Comparison of ENCODE assay signal across 20 cellular contexts in the genomic region with DNA sequence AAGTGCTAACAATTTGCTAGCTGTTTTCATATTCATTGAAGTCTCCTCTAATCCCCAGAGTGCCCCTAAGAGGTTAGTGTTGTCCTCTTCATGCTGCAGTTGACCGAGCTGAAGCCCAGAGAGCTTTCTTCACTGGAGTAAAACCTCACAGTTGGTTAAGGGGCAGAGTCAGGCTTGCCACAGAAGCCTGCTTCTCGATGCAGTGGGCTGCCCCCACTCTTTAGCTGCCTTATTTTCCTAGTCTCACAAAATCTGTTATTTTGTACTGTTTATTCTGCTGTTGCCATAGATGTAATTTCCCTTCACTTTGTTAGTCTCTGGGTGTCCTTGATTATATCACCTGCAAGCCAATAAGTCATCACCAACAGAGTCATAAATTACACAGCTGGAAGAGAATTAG. TPM values are rescaled to one million over a fixed set of nuclear protein-coding genes. Genes with fewer than 3 reads are reported as not detected.
DNase-seq lines count a peak whose midpoint lies in the region; ATAC-seq, FAIRE-seq and TF ChIP-seq lines count a peak whose summit lies in the region.
"Had no signal": no experiment of that assay in that cellular context is flagged by ENCODE, and none has a peak within 500 bp of the region (broad histone marks: within the 10 kb centered on the region; RNA-seq: fewer than 3 reads in every experiment).

No MANE protein-coding gene starts in this region.

- H3K4me3 Mint-ChIP-seq in activated B cell treated with CpG ODN at 0.5 μM for 24 hours = peak overlapping the region; percentile 12
- H3K4me3 Mint-ChIP-seq in memory B cell = no peak overlapping the region
- H3K4me3 Mint-ChIP-seq: CD14-positive monocyte, mesothelial cell of epicardium had no signal

- no peak overlapping the region for H3K4me3 ChIP-seq in brain microvascular endothelial cell (ENCODE audit: low read depth, low read length)
- H3K4me3 ChIP-seq: HAP-1, upper lobe of left lung had no signal

- DNase-seq in NCI-H748 (lab: John Stamatoyannopoulos, UW; ENCODE audit: unreplicated experiment) = peak; percentile 35
- no peak for DNase-seq in NCI-H748 treated with DMSO at 0.1 percent for 48 hours (lab: John Stamatoyannopoulos, UW)
- DNase-seq in GM18507 (ENCODE audit: extremely low spot score, insufficient read length, low read depth) = no peak
- DNase-seq in activated B cell treated with CpG ODN at 0.5 μM for 24 hours = no peak
- DNase-seq in memory B cell (ENCODE audit: low spot score in 2 of 2) = peak in 1 of 2 donors; percentile 21
- no peak for DNase-seq in MV-4-11 (lab: John Stamatoyannopoulos, UW)
- DNase-seq in islet precursor cell = no peak
- DNase-seq in brain microvascular endothelial cell = no peak
- DNase-seq: anterior cingulate cortex; foreskin keratinocyte; Kasumi-1; left cardiac atrium; NCI-H774; stimulated activated naive CD4-positive, alpha-beta T cell treated with Interleukin-2 at 50 U/mL for 16 hours; upper lobe of left lung had no signal

- no peaks in the 10 kb centered on the region for H3K36me3 Mint-ChIP-seq in activated B cell treated with CpG ODN at 0.5 μM for 24 hours (ENCODE audit: low read depth)
- H3K36me3 Mint-ChIP-seq in memory B cell = no peaks in the 10 kb centered on the region
- H3K36me3 Mint-ChIP-seq: CD14-positive monocyte, mesothelial cell of epicardium had no signal

- peak; percentile 62 for FAIRE-seq in GM18507 (lab: Jason Lieb, UNC)
- FAIRE-seq: endothelial cell of umbilical vein had no signal

- H3K9me3 Mint-ChIP-seq in activated B cell treated with CpG ODN at 0.5 μM for 24 hours (peaks cover 6% of the 10 kb centered on the region), memory B cell (no peaks in the 10 kb centered on the region)
- H3K9me3 Mint-ChIP-seq: CD14-positive monocyte, mesothelial cell of epicardium had no signal

- H3K27me3 Mint-ChIP-seq in activated B cell treated with CpG ODN at 0.5 μM for 24 hours = no peaks in the 10 kb centered on the region
- no peaks in the 10 kb centered on the region for H3K27me3 Mint-ChIP-seq in memory B cell

- H3K4me1 Mint-ChIP-seq in activated B cell treated with CpG ODN at 0.5 μM for 24 hours = peaks cover 94% of the 10 kb centered on the region
- H3K4me1 Mint-ChIP-seq in memory B cell = peaks cover 53% of the 10 kb centered on the region
- H3K4me1 Mint-ChIP-seq: mesothelial cell of epicardium had no signal

- H3K27ac ChIP-seq in brain microvascular endothelial cell = no peak overlapping the region
- H3K27ac ChIP-seq: 22Rv1, foreskin keratinocyte, upper lobe of left lung had no signal

- no peaks in the 10 kb centered on the region for H3K27me3 ChIP-seq in brain microvascular endothelial cell (replicated peaks)
- H3K27me3 ChIP-seq: foreskin keratinocyte, upper lobe of left lung had no signal

- intact Hi-C loops in activated B cell treated with CpG ODN at 0.5 μM for 24 hours (cut with micrococcal nuclease) = loop anchor here (1.0 to 10.0 kb wide), 4 partner anchors 18 to 185 kb away; a partner anchor contains a TSS

- POLR2A ChIA-PET in activated B cell treated with CpG ODN at 0.5 μM for 24 hours (lab: Charles Lee) = interaction anchor here (0.8 to 3.8 kb wide), 13 partner anchors 10 to 263 kb away, joined by 3 to 25 read pairs (median 4); no protein-coding TSS in a partner anchor

- CTCF ChIA-PET in activated B cell treated with CpG ODN at 0.5 μM for 24 hours (lab: Charles Lee) = interaction anchor here (0.7 to 5.7 kb wide), 7 partner anchors 20 to 269 kb away, joined by 3 to 37 read pairs (median 4); no protein-coding TSS in a partner anchor

- ATAC-seq in activated B cell treated with CpG ODN at 0.5 μM for 24 hours (ENCODE audit: low read depth) = peak; percentile 41
- peak; percentile 50 for ATAC-seq in memory B cell (ENCODE audit: low read depth)
- ATAC-seq: foreskin keratinocyte, left cardiac atrium had no signal

- in situ Hi-C loops in brain microvascular endothelial cell (cut with HindIII; ENCODE audit: low pct_ligation_motif_present, low sequenced_read_pairs) = no loop called here

- peak overlapping the region; percentile 95 for H3K27ac Mint-ChIP-seq in activated B cell treated with CpG ODN at 0.5 μM for 24 hours
- H3K27ac Mint-ChIP-seq in memory B cell = peak overlapping the region; percentile 94
- H3K27ac Mint-ChIP-seq: CD14-positive monocyte, mesothelial cell of epicardium had no signal

- H3K36me3 ChIP-seq in brain microvascular endothelial cell (replicated peaks) = no peaks in the 10 kb centered on the region
- H3K36me3 ChIP-seq: HAP-1, upper lobe of left lung had no signal

- TF ChIP-seq CTCF in activated B cell treated with CpG ODN at 0.5 μM for 24 hours (IDR thresholded peaks at IDR 0.05) (no peak), brain microvascular endothelial cell (IDR thresholded peaks at IDR 0.05; ENCODE audit: low read depth, low read length, missing control alignments) (no peak)

RNA-seq across cellular contexts. Expression of a gene that starts 56.3 kb away (rescaled TPM):
- not detected in 2 replicates for total RNA-seq in activated B cell treated with CpG ODN at 0.5 μM for 24 hours
- total RNA-seq: endothelial cell of umbilical vein, foreskin keratinocyte, left cardiac atrium, mesothelial cell of epicardium had no signal
